ENCODE assay signal across 13 cellular contexts in genomic region chr7:14748461-14748860, GRCh38.
DNase-seq lines count a peak whose midpoint lies in the region; ATAC-seq and TF ChIP-seq lines count a peak whose summit lies in the region.
"Had no signal": no experiment of that assay in that cellular context is flagged by ENCODE, and none has a peak within 500 bp of the region (broad histone marks: within the 10 kb centered on the region; RNA-seq: fewer than 3 reads in every experiment).

No MANE protein-coding gene starts in this region.

- H2AFZ ChIP-seq in IMR-90 (replicated peaks; ENCODE audit: low read length, poor library complexity): no peak overlapping the region

- H3K9ac ChIP-seq in IMR-90 (ENCODE audit: low read depth, low read length): no peak overlapping the region

- TF ChIP-seq CTCF in BJ (IDR thresholded peaks at IDR 0.05; ENCODE audit: insufficient read depth, low read depth, low read length): no peak
- TF ChIP-seq CTCF in IMR-90 (conservative IDR thresholded peaks at IDR 0.05; ENCODE audit: low read depth, low read length): no peak
- TF ChIP-seq CTCF in brain microvascular endothelial cell (IDR thresholded peaks at IDR 0.05; ENCODE audit: low read depth, low read length, missing control alignments): no peak
- TF ChIP-seq CTCF in vagina (IDR thresholded peaks at IDR 0.05): no peak
- TF ChIP-seq CTCF in Peyer's patch (IDR thresholded peaks at IDR 0.05): no peak

- CTCF ChIA-PET in BJ (lab: Yijun Ruan, JAX): no interaction called here
- CTCF ChIA-PET in IMR-90 (lab: Yijun Ruan, JAX): no interaction called here

- H3K4me1 ChIP-seq in IMR-90 (ENCODE audit: control insufficient read depth, insufficient read depth, low read length) (no peaks in the 10 kb centered on the region), vagina (no peaks in the 10 kb centered on the region), Peyer's patch (no peaks in the 10 kb centered on the region)

- no peak for TF ChIP-seq RAD21 in IMR-90 (IDR thresholded peaks at IDR 0.05; ENCODE audit: low read length)

- ATAC-seq in IMR-90 (ENCODE audit: low read depth): peak; percentile 79

- BruUV-seq in IMR-90 (replicated peaks; lab: Mats Ljungman, UMichigan): no TSS peak

- no peak overlapping the region for H3K4me2 ChIP-seq in IMR-90 (ENCODE audit: low read depth, low read length)

- no peak overlapping the region for H3K56ac ChIP-seq in IMR-90 (ENCODE audit: extremely low read depth, insufficient read depth, low read length)

- intact Hi-C loops in IMR-90 (cut with micrococcal nuclease) (no loop called here), vagina (cut with DNase I) (loop anchor here (1.0 kb wide), 1 partner anchor 9 kb away; no protein-coding TSS in a partner anchor)

- TF ChIP-seq POLR2A in IMR-90 (IDR thresholded peaks at IDR 0.05; ENCODE audit: low read depth, low read length) (no peak), vagina (IDR thresholded peaks at IDR 0.05) (no peak), Peyer's patch (IDR thresholded peaks at IDR 0.05) (no peak)

- no peak overlapping the region for H3K4ac ChIP-seq in IMR-90 (ENCODE audit: low read depth, low read length)

- in situ Hi-C loops in IMR-90 (cut with MboI; ENCODE audit: low sequenced_read_pairs) (no loop called here), brain microvascular endothelial cell (cut with HindIII; ENCODE audit: low pct_ligation_motif_present, low sequenced_read_pairs) (no loop called here)

- no peak overlapping the region for H2BK15ac ChIP-seq in IMR-90 (ENCODE audit: low read depth, low read length)

- DNase-seq in BJ (ENCODE audit: low read depth): peak; percentile 51
- DNase-seq in IMR-90: peak; percentile 77
- peak; percentile 81 for DNase-seq in brain microvascular endothelial cell
- peak; percentile 94 for DNase-seq in kidney glomerular epithelial cell (lab: John Stamatoyannopoulos, UW)
- no peak for DNase-seq in vagina (ENCODE audit: extremely low spot score in 2 of 2)
- DNase-seq in effector CD8-positive, alpha-beta T cell (lab: John Stamatoyannopoulos, UW): no peak
- no peak for DNase-seq in Peyer's patch
- DNase-seq in substantia nigra (lab: John Stamatoyannopoulos, UW): no peak
- DNase-seq: activated T-cell treated with anti-CD3 and anti-CD28 coated beads, Interleukin-2, amount 50 U/mL, for 1 hour; nephron progenitor cell; OCI-M1; stimulated activated naive CD4-positive, alpha-beta T cell treated with Interleukin-2 at 50 U/mL for 16 hours had no signal

- H3K79me1 ChIP-seq in IMR-90 (ENCODE audit: low read depth in 1 of 2, low read length in 2 of 2): no peaks in the 10 kb centered on the region

- H3K14ac ChIP-seq in IMR-90 (replicated peaks; ENCODE audit: low read depth, low read length): no peak overlapping the region

- no peak overlapping the region for H3K23ac ChIP-seq in IMR-90 (ENCODE audit: low read depth, low read length)

- H2BK120ac ChIP-seq in IMR-90 (ENCODE audit: low read depth, low read length): no peak overlapping the region

- H2AK5ac ChIP-seq in IMR-90 (ENCODE audit: low read depth, low read length): no peak overlapping the region

- H2BK20ac ChIP-seq in IMR-90 (ENCODE audit: low read depth, low read length): no peak overlapping the region

- H3K4me3 ChIP-seq in BJ (ENCODE audit: low read depth, low read length) (no peak overlapping the region), IMR-90 (ENCODE audit: insufficient read depth, low read depth, low read length) (no peak overlapping the region), brain microvascular endothelial cell (ENCODE audit: low read depth, low read length) (no peak overlapping the region), vagina (no peak overlapping the region), Peyer's patch (no peak overlapping the region)
- H3K4me3 ChIP-seq: coronary artery had no signal

- H3K36me3 ChIP-seq in BJ (ENCODE audit: control insufficient read depth, insufficient read depth, low read length) (no peaks in the 10 kb centered on the region), IMR-90 (ENCODE audit: control insufficient read depth, insufficient read depth, low read length) (no peaks in the 10 kb centered on the region), brain microvascular endothelial cell (replicated peaks) (no peaks in the 10 kb centered on the region), vagina (no peaks in the 10 kb centered on the region), Peyer's patch (no peaks in the 10 kb centered on the region)

- H4K20me1 ChIP-seq in IMR-90 (ENCODE audit: insufficient read depth, low read length): no peaks in the 10 kb centered on the region

- H3K27me3 ChIP-seq in BJ (ENCODE audit: control insufficient read depth, insufficient read depth, low read length) (no peaks in the 10 kb centered on the region), IMR-90 (ENCODE audit: control insufficient read depth, insufficient read depth, low read length) (no peaks in the 10 kb centered on the region), brain microvascular endothelial cell (replicated peaks) (no peaks in the 10 kb centered on the region), vagina (no peaks in the 10 kb centered on the region), Peyer's patch (no peaks in the 10 kb centered on the region)

- H3K9me3 ChIP-seq in IMR-90 (ENCODE audit: control insufficient read depth, insufficient read depth, low read length) (no peaks in the 10 kb centered on the region), vagina (no peaks in the 10 kb centered on the region), Peyer's patch (no peaks in the 10 kb centered on the region)

- dilution Hi-C loops in IMR-90 (cut with HindIII; ENCODE audit: low sequenced_read_pairs, unreplicated experiment): no loop called here

- no peak overlapping the region for H4K91ac ChIP-seq in IMR-90 (ENCODE audit: insufficient read depth, low read depth, low read length)

- no peaks in the 10 kb centered on the region for H3K9me1 ChIP-seq in IMR-90 (ENCODE audit: insufficient read depth, low read length)

- H3K27ac ChIP-seq in IMR-90 (ENCODE audit: insufficient read depth, low read length): no peak overlapping the region
- peak overlapping the region; percentile 36 for H3K27ac ChIP-seq in brain microvascular endothelial cell
- H3K27ac ChIP-seq in vagina: no peak overlapping the region
- H3K27ac ChIP-seq in Peyer's patch: no peak overlapping the region
- no peak overlapping the region for H3K27ac ChIP-seq in substantia nigra (ENCODE audit: low read depth, low read length, poor library complexity, severe bottlenecking)
- H3K27ac ChIP-seq: coronary artery had no signal

- no peak overlapping the region for H3K18ac ChIP-seq in IMR-90 (ENCODE audit: low read depth, low read length)

- H4K8ac ChIP-seq in IMR-90 (ENCODE audit: low read depth in 2 of 2, low read length in 2 of 2): no peak overlapping the region

- POLR2A ChIA-PET in BJ (lab: Charles Lee) (interaction anchor here (0.6 kb wide), 1 partner anchor 13 kb away, joined by 4 read pairs; no protein-coding TSS in a partner anchor), IMR-90 (lab: Charles Lee; ENCODE audit: unreplicated experiment) (no interaction called here)

- H2AK9ac ChIP-seq in IMR-90 (replicated peaks; ENCODE audit: low read depth, low read length, poor library complexity): no peak overlapping the region

- no peak overlapping the region for H2BK5ac ChIP-seq in IMR-90 (ENCODE audit: low read depth, low read length, poor library complexity, severe bottlenecking)

- H4K5ac ChIP-seq in IMR-90 (ENCODE audit: low read depth, low read length): no peak overlapping the region

TF ChIP-seq in IMR-90, 13 proteins besides CTCF, POLR2A, EP300 and RAD21:
- TF ChIP-seq MXI1 (IDR thresholded peaks at IDR 0.05; ENCODE audit: borderline replicate concordance, low read depth, low read length) (no peak), NFE2L2 (IDR thresholded peaks at IDR 0.05; ENCODE audit: low read depth, low read length) (no peak)

Comparison
In these comparisons a context has a peak if more than half of its experiments do, and no peak if none do; other contexts are left out.
1. DNase-seq: peak in BJ (single experiment), IMR-90 (single experiment), brain microvascular endothelial cell (single experiment) and kidney glomerular epithelial cell (single experiment); none in vagina (0 of 2), effector CD8-positive, alpha-beta T cell (single experiment), Peyer's patch (0 of 3) and substantia nigra (0 of 49).